9 cellular contexts compared by ENCODE assay signal in genomic region chr7:104946338-104946737, GRCh38.
A peak's percentile ranks its signal among the peaks of the same experiment; 100 is the strongest.
DNase-seq lines count a peak whose midpoint lies in the region; ATAC-seq and TF ChIP-seq lines count a peak whose summit lies in the region.
"Had no signal": no experiment of that assay in that cellular context is flagged by ENCODE, and none has a peak within 500 bp of the region (broad histone marks: within the 10 kb centered on the region; RNA-seq: fewer than 3 reads in every experiment).

No MANE protein-coding gene starts in this region.

- CTCF ChIA-PET in activated naive CD4-positive, alpha-beta T cell treated with anti-CD3 and anti-CD28 coated beads, Interleukin-2, amount 10 ng/mL, durations not matched to agents 7 days and 5 days (lab: Charles Lee), result interaction anchor here (0.9 to 2.4 kb wide), 3 partner anchors 10 to 36 kb away, joined by 3 to 18 read pairs (median 5); no protein-coding TSS in a partner anchor

- H3K27me3 ChIP-seq in lower lobe of right lung (ENCODE audit: low read depth) (no peaks in the 10 kb centered on the region), tibial artery (no peaks in the 10 kb centered on the region)

- H3K36me3 Mint-ChIP-seq in activated naive CD4-positive, alpha-beta T cell treated with anti-CD3 and anti-CD28 coated beads, Interleukin-2, amount 50 U/mL, for 72 hours, result peaks cover 13 to 47% of the 10 kb centered on the region in 2 donors
- peaks cover 2% of the 10 kb centered on the region for H3K36me3 Mint-ChIP-seq in activated naive CD4-positive, alpha-beta T cell treated with anti-CD3 and anti-CD28 coated beads, Interleukin-2, amount 10 ng/mL, durations not matched to agents 7 days and 5 days
- H3K36me3 Mint-ChIP-seq in activated T-helper 2 cell treated with anti-CD3 and anti-CD28 coated beads, Interferon-gamma antibody, Interleukin-2, Interleukin-4, amounts not matched to agents 10 μg/mL and 5 μg/mL and 100 μg/mL, durations not matched to agents 14 hours and 24 hours and 36 hours (ENCODE audit: low read depth), result peaks cover 79% of the 10 kb centered on the region

- TF ChIP-seq CTCF in lower lobe of right lung (IDR thresholded peaks at IDR 0.05) (no peak), tibial artery (IDR thresholded peaks at IDR 0.05) (no peak)

- peaks cover 50% of the 10 kb centered on the region for H3K4me1 Mint-ChIP-seq in activated naive CD4-positive, alpha-beta T cell treated with anti-CD3 and anti-CD28 coated beads, Interleukin-2, amount 10 ng/mL, durations not matched to agents 7 days and 5 days
- H3K4me1 Mint-ChIP-seq in activated T-helper 2 cell treated with anti-CD3 and anti-CD28 coated beads, Interferon-gamma antibody, Interleukin-2, Interleukin-4, amounts not matched to agents 10 μg/mL and 5 μg/mL and 100 μg/mL, durations not matched to agents 14 hours and 24 hours and 36 hours (ENCODE audit: low read depth), result peaks cover 56% of the 10 kb centered on the region

- no peak overlapping the region for H3K4me3 Mint-ChIP-seq in activated naive CD4-positive, alpha-beta T cell treated with anti-CD3 and anti-CD28 coated beads, Interleukin-2, amount 10 ng/mL, durations not matched to agents 7 days and 5 days
- no peak overlapping the region for H3K4me3 Mint-ChIP-seq in activated T-helper 2 cell treated with anti-CD3 and anti-CD28 coated beads, Interferon-gamma antibody, Interleukin-2, Interleukin-4, amounts not matched to agents 10 μg/mL and 5 μg/mL and 100 μg/mL, durations not matched to agents 14 hours and 24 hours and 36 hours (ENCODE audit: low read depth)

- H3K4me1 ChIP-seq in lower lobe of right lung (peaks cover 50% of the 10 kb centered on the region), tibial artery (peaks cover 0 to 43% (median 22%) of the 10 kb centered on the region in 4 donors)

- peak overlapping the region; percentile 100 for H3K27ac Mint-ChIP-seq in activated naive CD4-positive, alpha-beta T cell treated with anti-CD3 and anti-CD28 coated beads, Interleukin-2, amount 50 U/mL, for 72 hours
- H3K27ac Mint-ChIP-seq in activated naive CD4-positive, alpha-beta T cell treated with anti-CD3 and anti-CD28 coated beads, Interleukin-2, amount 10 ng/mL, durations not matched to agents 7 days and 5 days, result no peak overlapping the region
- peak overlapping the region; percentile 99 for H3K27ac Mint-ChIP-seq in activated T-helper 2 cell treated with anti-CD3 and anti-CD28 coated beads, Interferon-gamma antibody, Interleukin-2, Interleukin-4, amounts not matched to agents 10 μg/mL and 5 μg/mL and 100 μg/mL, durations not matched to agents 14 hours and 24 hours and 36 hours

- peaks cover 0 to 4% of the 10 kb centered on the region in 2 donors for H3K9me3 Mint-ChIP-seq in activated naive CD4-positive, alpha-beta T cell treated with anti-CD3 and anti-CD28 coated beads, Interleukin-2, amount 50 U/mL, for 72 hours
- H3K9me3 Mint-ChIP-seq in activated naive CD4-positive, alpha-beta T cell treated with anti-CD3 and anti-CD28 coated beads, Interleukin-2, amount 10 ng/mL, durations not matched to agents 7 days and 5 days, result no peaks in the 10 kb centered on the region
- H3K9me3 Mint-ChIP-seq in activated T-helper 2 cell treated with anti-CD3 and anti-CD28 coated beads, Interferon-gamma antibody, Interleukin-2, Interleukin-4, amounts not matched to agents 10 μg/mL and 5 μg/mL and 100 μg/mL, durations not matched to agents 14 hours and 24 hours and 36 hours, result no peaks in the 10 kb centered on the region

- no peak overlapping the region for H3K4me3 ChIP-seq in lower lobe of right lung
- no peak overlapping the region for H3K4me3 ChIP-seq in tibial artery

- no peak for DNase-seq in activated naive CD4-positive, alpha-beta T cell treated with anti-CD3 and anti-CD28 coated beads, Interleukin-2, amount 50 U/mL, for 72 hours (ENCODE audit: low spot score in 2 of 2)
- DNase-seq in activated naive CD4-positive, alpha-beta T cell treated with anti-CD3 and anti-CD28 coated beads, Interleukin-2, amount 10 ng/mL, durations not matched to agents 7 days and 5 days, result no peak
- DNase-seq in activated T-helper 2 cell treated with anti-CD3 and anti-CD28 coated beads, Interferon-gamma antibody, Interleukin-2, Interleukin-4, amounts not matched to agents 10 μg/mL and 5 μg/mL and 100 μg/mL, durations not matched to agents 14 hours and 24 hours and 36 hours (ENCODE audit: low spot score), result no peak
- DNase-seq in lower lobe of right lung (no peak), tibial artery (no peak), cortex of kidney (lab: John Stamatoyannopoulos, UW) (no peak)
- DNase-seq: cerebellar nuclear complex had no signal

- H3K27me3 Mint-ChIP-seq in activated naive CD4-positive, alpha-beta T cell treated with anti-CD3 and anti-CD28 coated beads, Interleukin-2, amount 10 ng/mL, durations not matched to agents 7 days and 5 days, result no peaks in the 10 kb centered on the region
- no peaks in the 10 kb centered on the region for H3K27me3 Mint-ChIP-seq in activated T-helper 2 cell treated with anti-CD3 and anti-CD28 coated beads, Interferon-gamma antibody, Interleukin-2, Interleukin-4, amounts not matched to agents 10 μg/mL and 5 μg/mL and 100 μg/mL, durations not matched to agents 14 hours and 24 hours and 36 hours (ENCODE audit: low read depth)

- H3K9me3 ChIP-seq in lower lobe of right lung (no peaks in the 10 kb centered on the region), tibial artery (no peaks in the 10 kb centered on the region)

- no peaks in the 10 kb centered on the region for H3K36me3 ChIP-seq in lower lobe of right lung
- H3K36me3 ChIP-seq in tibial artery, result no peaks in the 10 kb centered on the region

- ATAC-seq in activated naive CD4-positive, alpha-beta T cell treated with anti-CD3 and anti-CD28 coated beads, Interleukin-2, amount 50 U/mL, for 72 hours, result no peak
- no peak for ATAC-seq in lower lobe of right lung
- ATAC-seq in HG03025 (IDR thresholded peaks at IDR 0.05; ENCODE audit: low FRiP score, unreplicated experiment), result no peak
- no peak for ATAC-seq in GM21515 (IDR thresholded peaks at IDR 0.05; ENCODE audit: unreplicated experiment)

- H3K27ac ChIP-seq in lower lobe of right lung (peak overlapping the region; percentile 92), tibial artery (peak overlapping the region; percentile 84 to 92)

- intact Hi-C loops in activated T-helper 2 cell treated with anti-CD3 and anti-CD28 coated beads, Interferon-gamma antibody, Interleukin-2, Interleukin-4, amounts not matched to agents 10 μg/mL and 5 μg/mL and 100 μg/mL, durations not matched to agents 14 hours and 24 hours and 36 hours (cut with micrococcal nuclease), result loop anchor here (5.0 kb wide), 1 partner anchor 1341 kb away; no protein-coding TSS in a partner anchor
- intact Hi-C loops in lower lobe of right lung (cut with DNase I), result no loop called here
- intact Hi-C loops in tibial artery (cut with DNase I; ENCODE audit: low total_unique reads), result no loop called here
